1 cellular context compared by ENCODE assay signal in the genomic region with DNA sequence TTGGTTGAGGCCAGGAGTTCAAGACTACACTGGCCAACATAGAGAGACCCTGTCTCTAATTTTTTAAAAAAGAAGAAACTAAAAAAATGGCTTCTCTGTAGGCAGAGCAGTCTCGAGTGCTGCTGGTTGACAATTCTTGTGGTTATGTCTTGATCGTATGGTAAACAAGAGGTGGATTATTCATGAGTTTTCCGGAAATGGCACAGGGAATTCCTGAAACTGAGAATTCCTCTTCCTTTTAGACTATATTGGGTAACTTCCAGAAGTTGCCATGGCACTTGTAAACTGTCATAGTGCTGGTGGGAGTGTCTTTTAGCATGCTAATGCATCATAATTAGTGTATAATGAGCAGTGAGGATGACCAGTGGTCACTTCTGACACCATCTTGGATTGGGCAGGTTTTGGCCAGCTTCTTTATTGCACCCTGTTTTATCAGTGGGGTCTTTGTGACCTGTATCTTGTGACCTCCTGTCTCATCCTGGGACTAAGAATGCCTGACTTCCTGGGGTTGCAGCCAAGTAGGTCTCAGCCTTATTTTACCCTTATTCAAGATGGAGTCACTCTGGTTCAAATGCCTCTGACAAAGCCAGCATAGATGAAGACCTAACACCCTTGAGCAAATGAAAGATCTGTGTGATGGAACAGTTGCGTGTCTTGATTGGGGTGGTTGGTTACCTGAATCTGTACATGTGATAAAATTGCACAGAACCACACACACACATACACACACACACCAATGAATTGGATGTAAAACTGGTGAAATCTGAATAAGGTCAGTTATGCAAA.
TF ChIP-seq lines count a peak whose summit lies in the region.

No MANE protein-coding gene starts in this region.

TF ChIP-seq in IMR-90, 13 proteins besides CTCF, POLR2A, EP300 and RAD21:
- no peak for TF ChIP-seq NFE2L2 (IDR thresholded peaks at IDR 0.05; ENCODE audit: low read depth, low read length)
- no peak for TF ChIP-seq CHD1 (IDR thresholded peaks at IDR 0.05; ENCODE audit: low read depth, low read length)
- TF ChIP-seq CEBPB (IDR thresholded peaks at IDR 0.05; ENCODE audit: low read depth, low read length): no peak
- TF ChIP-seq, protein P1, sequence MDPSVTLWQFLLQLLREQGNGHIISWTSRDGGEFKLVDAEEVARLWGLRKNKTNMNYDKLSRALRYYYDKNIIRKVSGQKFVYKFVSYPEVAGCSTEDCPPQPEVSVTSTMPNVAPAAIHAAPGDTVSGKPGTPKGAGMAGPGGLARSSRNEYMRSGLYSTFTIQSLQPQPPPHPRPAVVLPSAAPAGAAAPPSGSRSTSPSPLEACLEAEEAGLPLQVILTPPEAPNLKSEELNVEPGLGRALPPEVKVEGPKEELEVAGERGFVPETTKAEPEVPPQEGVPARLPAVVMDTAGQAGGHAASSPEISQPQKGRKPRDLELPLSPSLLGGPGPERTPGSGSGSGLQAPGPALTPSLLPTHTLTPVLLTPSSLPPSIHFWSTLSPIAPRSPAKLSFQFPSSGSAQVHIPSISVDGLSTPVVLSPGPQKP (IDR thresholded peaks at IDR 0.05; ENCODE audit: borderline replicate concordance, low read depth, low read length): no peak
- TF ChIP-seq FOS (IDR thresholded peaks at IDR 0.05; ENCODE audit: low read depth, low read length): no peak
- TF ChIP-seq MAZ (IDR thresholded peaks at IDR 0.05; ENCODE audit: borderline replicate concordance, low read depth, low read length): no peak
- TF ChIP-seq SMC3 (IDR thresholded peaks at IDR 0.05; ENCODE audit: low read depth, low read length): no peak
- TF ChIP-seq RCOR1 (IDR thresholded peaks at IDR 0.05; ENCODE audit: insufficient replicate concordance, low read length): no peak
- TF ChIP-seq BHLHE40 (IDR thresholded peaks at IDR 0.05; ENCODE audit: low read depth, low read length): no peak
- TF ChIP-seq, protein P2, sequence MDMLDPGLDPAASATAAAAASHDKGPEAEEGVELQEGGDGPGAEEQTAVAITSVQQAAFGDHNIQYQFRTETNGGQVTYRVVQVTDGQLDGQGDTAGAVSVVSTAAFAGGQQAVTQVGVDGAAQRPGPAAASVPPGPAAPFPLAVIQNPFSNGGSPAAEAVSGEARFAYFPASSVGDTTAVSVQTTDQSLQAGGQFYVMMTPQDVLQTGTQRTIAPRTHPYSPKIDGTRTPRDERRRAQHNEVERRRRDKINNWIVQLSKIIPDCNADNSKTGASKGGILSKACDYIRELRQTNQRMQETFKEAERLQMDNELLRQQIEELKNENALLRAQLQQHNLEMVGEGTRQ (IDR thresholded peaks at IDR 0.05; ENCODE audit: low read depth, low read length): no peak
- TF ChIP-seq MXI1 (IDR thresholded peaks at IDR 0.05; ENCODE audit: borderline replicate concordance, low read depth, low read length): no peak
